2 cellular contexts compared by ENCODE assay signal in the genomic region with DNA sequence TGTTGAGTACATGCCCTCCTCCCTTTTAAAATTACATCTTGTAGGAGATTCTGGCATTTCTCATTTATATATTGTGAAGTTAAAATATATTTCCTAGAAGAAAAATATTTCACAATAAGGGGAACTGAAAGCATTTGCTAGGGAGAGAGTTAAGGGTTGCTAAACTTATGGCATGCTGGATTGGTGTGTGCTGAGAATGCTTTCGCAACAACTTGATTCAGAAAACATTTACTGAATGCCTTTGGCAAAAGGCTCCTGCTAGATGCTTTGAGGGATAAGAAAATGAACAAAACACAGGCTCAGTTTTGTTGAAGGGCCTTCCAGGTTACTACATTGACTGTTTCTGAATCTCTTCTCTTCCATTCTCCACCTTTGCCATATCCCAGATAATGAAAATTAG.
TF ChIP-seq lines count a peak whose summit lies in the region.

No MANE protein-coding gene starts in this region.

TF ChIP-seq in IMR-90, 13 proteins besides CTCF, POLR2A, EP300 and RAD21 (continued from another document):
- TF ChIP-seq, protein P1, sequence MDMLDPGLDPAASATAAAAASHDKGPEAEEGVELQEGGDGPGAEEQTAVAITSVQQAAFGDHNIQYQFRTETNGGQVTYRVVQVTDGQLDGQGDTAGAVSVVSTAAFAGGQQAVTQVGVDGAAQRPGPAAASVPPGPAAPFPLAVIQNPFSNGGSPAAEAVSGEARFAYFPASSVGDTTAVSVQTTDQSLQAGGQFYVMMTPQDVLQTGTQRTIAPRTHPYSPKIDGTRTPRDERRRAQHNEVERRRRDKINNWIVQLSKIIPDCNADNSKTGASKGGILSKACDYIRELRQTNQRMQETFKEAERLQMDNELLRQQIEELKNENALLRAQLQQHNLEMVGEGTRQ (IDR thresholded peaks at IDR 0.05; ENCODE audit: low read depth, low read length) = no peak
- TF ChIP-seq, protein P2, sequence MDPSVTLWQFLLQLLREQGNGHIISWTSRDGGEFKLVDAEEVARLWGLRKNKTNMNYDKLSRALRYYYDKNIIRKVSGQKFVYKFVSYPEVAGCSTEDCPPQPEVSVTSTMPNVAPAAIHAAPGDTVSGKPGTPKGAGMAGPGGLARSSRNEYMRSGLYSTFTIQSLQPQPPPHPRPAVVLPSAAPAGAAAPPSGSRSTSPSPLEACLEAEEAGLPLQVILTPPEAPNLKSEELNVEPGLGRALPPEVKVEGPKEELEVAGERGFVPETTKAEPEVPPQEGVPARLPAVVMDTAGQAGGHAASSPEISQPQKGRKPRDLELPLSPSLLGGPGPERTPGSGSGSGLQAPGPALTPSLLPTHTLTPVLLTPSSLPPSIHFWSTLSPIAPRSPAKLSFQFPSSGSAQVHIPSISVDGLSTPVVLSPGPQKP (IDR thresholded peaks at IDR 0.05; ENCODE audit: borderline replicate concordance, low read depth, low read length) = no peak
- no peak for TF ChIP-seq NFE2L2 (IDR thresholded peaks at IDR 0.05; ENCODE audit: low read depth, low read length)
- no peak for TF ChIP-seq CHD1 (IDR thresholded peaks at IDR 0.05; ENCODE audit: low read depth, low read length)
- no peak for TF ChIP-seq FOS (IDR thresholded peaks at IDR 0.05; ENCODE audit: low read depth, low read length)
- TF ChIP-seq BHLHE40 (IDR thresholded peaks at IDR 0.05; ENCODE audit: low read depth, low read length) = no peak; the same call in 1 of the 2 replicates
- TF ChIP-seq MAFK (IDR thresholded peaks at IDR 0.05; ENCODE audit: low read depth, low read length) = no peak
- TF ChIP-seq MXI1 (IDR thresholded peaks at IDR 0.05; ENCODE audit: borderline replicate concordance, low read depth, low read length) = 0 out of 2 replicates have a peak, but pooled peaks have one; percentile 25
- peak; percentile 22; the same call in 1 of the 2 replicates for TF ChIP-seq SMC3 (IDR thresholded peaks at IDR 0.05; ENCODE audit: low read depth, low read length)
- TF ChIP-seq RCOR1 (IDR thresholded peaks at IDR 0.05; ENCODE audit: insufficient replicate concordance, low read length) = no peak
- TF ChIP-seq RFX5 (IDR thresholded peaks at IDR 0.05; ENCODE audit: low read depth, low read length) = no peak
- no peak for TF ChIP-seq MAZ (IDR thresholded peaks at IDR 0.05; ENCODE audit: borderline replicate concordance, low read depth, low read length)

TF ChIP-seq in GM12878, 131 proteins besides CTCF, POLR2A, EP300 and RAD21 (continued from another document):
- TF ChIP-seq EED (IDR thresholded peaks at IDR 0.05; ENCODE audit: low read depth) (0 out of 2 replicates have a peak, but pooled peaks have one; percentile 18), SMAD1 (IDR thresholded peaks at IDR 0.05; ENCODE audit: low read depth, partially characterized antibody) (no peak)
